Comparison of ENCODE assay signal across 10 cellular contexts in genomic region chr20:40687384-40688128, GRCh38. TPM values are rescaled to one million over a fixed set of nuclear protein-coding genes. Genes with fewer than 3 reads are reported as not detected.
DNase-seq lines count a peak whose midpoint lies in the region; ATAC-seq and TF ChIP-seq lines count a peak whose summit lies in the region.
"Had no signal": no experiment of that assay in that cellular context is flagged by ENCODE, and none has a peak within 500 bp of the region (broad histone marks: within the 10 kb centered on the region; RNA-seq: fewer than 3 reads in every experiment).

No MANE protein-coding gene starts in this region.

- H3K36me3 ChIP-seq in left lung (peaks cover 0 to 19% of the 10 kb centered on the region in 2 donors), testis (ENCODE audit: low read depth, missing control alignments) (no peaks in the 10 kb centered on the region)

- intact Hi-C loops in left lung (cut with DNase I), result loop anchor here in 1 of 2 donors (10.0 kb wide), 1 partner anchor 403 kb away; no protein-coding TSS in a partner anchor
- intact Hi-C loops in testis (cut with DNase I; ENCODE audit: low total_unique reads), result no loop called here

- peak; percentile 53 to 82 (median 81) for DNase-seq in NCI-H1417 (lab: John Stamatoyannopoulos, UW)
- DNase-seq in NCI-H1417 treated with DMSO at 0.1 percent for 48 hours (lab: John Stamatoyannopoulos, UW), result no peak
- peak; percentile 41 for DNase-seq in choroid plexus epithelial cell (ENCODE audit: low read depth)
- DNase-seq in left lung, result peak; percentile 87 to 93
- peak; percentile 72 for DNase-seq in testis
- DNase-seq in ACHN, result no peak
- DNase-seq: occipital lobe had no signal

- TF ChIP-seq CTCF in choroid plexus epithelial cell (conservative IDR thresholded peaks at IDR 0.05; ENCODE audit: low read depth, low read length) (no peak), left lung (IDR thresholded peaks at IDR 0.05) (no peak), testis (IDR thresholded peaks at IDR 0.05) (no peak)

- peaks cover 13 to 78% of the 10 kb centered on the region in 2 donors for H3K4me1 ChIP-seq in left lung
- peaks cover 8% of the 10 kb centered on the region for H3K4me1 ChIP-seq in testis

- H3K27ac ChIP-seq in left lung, result peak overlapping the region; percentile 98
- H3K27ac ChIP-seq in testis, result peak overlapping the region; percentile 69 to 88

- H3K9me3 ChIP-seq in left lung (no peaks in the 10 kb centered on the region), testis (no peaks in the 10 kb centered on the region)

- in situ Hi-C loops in ACHN (cut with HindIII; ENCODE audit: low pct_ligation_motif_present, low pct_unique_long_range_greater_than_20kb, low sequenced_read_pairs), result no loop called here

- H3K27me3 ChIP-seq in left lung, result peaks cover 24 to 99% of the 10 kb centered on the region in 2 donors
- no peaks in the 10 kb centered on the region for H3K27me3 ChIP-seq in testis

- H3K4me3 ChIP-seq in choroid plexus epithelial cell (ENCODE audit: low read depth, low read length) (peak overlapping the region; percentile 77), left lung (peak overlapping the region; percentile 55 to 76), testis (peak overlapping the region; percentile 63 to 71)

- 0 to 1% methylated on average over 22 to 60 of the region's 62 CpGs for WGBS in testis, 2 donors

- ATAC-seq in left lung (peak; percentile 43), GM18511 (IDR thresholded peaks at IDR 0.05; ENCODE audit: unreplicated experiment) (no peak), GM21576 (IDR thresholded peaks at IDR 0.05; ENCODE audit: unreplicated experiment) (no peak)

- TF ChIP-seq POLR2A in testis (IDR thresholded peaks at IDR 0.05), result no peak

RNA-seq across cellular contexts. Expression of gene MAFB, which starts 1.5 kb away (rescaled TPM):
- 100 to 1,000 TPM in 1 of 2 donors, 10 to 100 TPM in 1; 29.8 to 111 TPM for total RNA-seq in left lung
- total RNA-seq in testis, result 10 to 100 TPM in 1 of 2 donors, 1 to 10 TPM in 1; 9.3 to 17.7 TPM
- polyA plus RNA-seq in testis (ENCODE audit: insufficient read depth, low read depth, low replicate concordance), result 11.6 TPM
- total RNA-seq: NCI-H460 had no signal

Comparison
In these comparisons a context has a peak if more than half of its experiments do, and no peak if none do; other contexts are left out.
1. DNase-seq: peak in NCI-H1417 (3 of 3), choroid plexus epithelial cell (single experiment), left lung (2 of 2) and testis (single experiment); none in NCI-H1417 treated with DMSO at 0.1 percent for 48 hours (single experiment) and ACHN (single experiment).
2. Peak in every context shown above with its lines, with median percentiles within 50 percentile points of each other: H3K4me3 ChIP-seq.